In the genomic region with DNA sequence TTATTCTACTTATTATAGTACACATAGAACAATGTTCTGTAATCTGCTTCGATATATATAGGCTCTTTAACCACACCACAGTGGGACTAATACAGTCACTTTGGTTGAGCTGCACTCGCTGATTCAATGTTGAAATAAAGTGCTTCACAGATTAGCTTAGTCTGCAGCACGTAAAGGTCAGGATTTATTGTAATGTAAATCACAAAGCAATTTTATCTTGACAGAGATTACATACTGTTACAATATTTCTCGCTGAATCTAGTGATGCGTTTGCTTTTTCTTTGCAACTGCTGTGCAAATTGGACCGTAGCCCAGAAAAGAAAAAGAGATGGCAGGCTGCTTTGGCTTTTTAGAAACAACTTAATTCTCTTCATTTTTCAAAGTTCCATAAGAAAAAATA, we compare ENCODE assay signal across 17 cellular contexts. TPM values are rescaled to one million over a fixed set of nuclear protein-coding genes. Genes with fewer than 3 reads are reported as not detected.
DNase-seq lines count a peak whose midpoint lies in the region; ATAC-seq, FAIRE-seq and TF ChIP-seq lines count a peak whose summit lies in the region.
"Had no signal": no experiment of that assay in that cellular context is flagged by ENCODE, and none has a peak within 500 bp of the region (broad histone marks: within the 10 kb centered on the region; RNA-seq: fewer than 3 reads in every experiment).

No MANE protein-coding gene starts in this region.

- H3K9me3 ChIP-seq in K562 (replicated peaks; ENCODE audit: control insufficient read depth, insufficient read depth, low read depth, low read length), result no peaks in the 10 kb centered on the region
- H3K9me3 ChIP-seq: MG63, vagina had no signal

- no peak overlapping the region for H2AFZ ChIP-seq in K562 (ENCODE audit: low read depth, low read length)

- H3K79me2 ChIP-seq in K562 (ENCODE audit: control insufficient read depth, insufficient read depth, low read length), result no peaks in the 10 kb centered on the region

- no peak for TF ChIP-seq CTCF in K562 (IDR thresholded peaks at IDR 0.05 in 2 of 3, conservative IDR thresholded peaks at IDR 0.05 in 1 of 3; ENCODE audit: insufficient read depth in 2 of 3, low read depth in 1 of 3, low read length in 3 of 3)

- ATAC-seq in K562, result no peak
- no peak for ATAC-seq in activated T-cell treated with anti-CD3 and anti-CD28 coated beads, Interleukin-2, amount 50 U/mL, for 4 hours
- ATAC-seq: left cardiac atrium had no signal

- TF ChIP-seq RAD21 in K562 (CRISPR knock-in tag; conservative IDR thresholded peaks at IDR 0.05 in 1 of 2, IDR thresholded peaks at IDR 0.05 in 1 of 2), result no peak

- POLR2A ChIA-PET in K562 (lab: Yijun Ruan, JAX), result interaction anchor here (1.2 to 1.8 kb wide), 2 partner anchors 11 to 27 kb away, joined by 3 to 6 read pairs; no protein-coding TSS in a partner anchor

- no peak overlapping the region for H3K9ac ChIP-seq in K562 (ENCODE audit: insufficient read depth in 1 of 2, low read depth in 2 of 2, low read length in 2 of 2)

- CTCF ChIA-PET in K562 (lab: Yijun Ruan, JAX; ENCODE audit: low intra/inter-chr PET ratio), result no interaction called here

- H3K27me3 Mint-ChIP-seq in activated T-cell treated with anti-CD3 and anti-CD28 coated beads, Interleukin-2, amount 50 U/mL, for 4 hours (ENCODE audit: low read depth), result peaks cover 9% of the 10 kb centered on the region

- H3K27ac ChIP-seq in K562 (ENCODE audit: extremely low read depth, low read depth, low read length), result no peak overlapping the region
- H3K27ac ChIP-seq: vagina had no signal

- WGBS in K562 (ENCODE audit: insufficient coverage, low coverage, missing lambda C conversion rate), result under 1% methylated on average over 6 of the region's 6 CpGs

- DNase-seq in H54 (ENCODE audit: insufficient read length, low spot score) (no peak), NCI-H446 (lab: John Stamatoyannopoulos, UW) (peak; percentile 60 to 62), K562 (ENCODE audit: extremely low read depth in 1 of 4, low spot score in 3 of 4) (no peak), myocyte (ENCODE audit: low read depth) (peak; percentile 16), AML-193 (lab: John Stamatoyannopoulos, UW) (no peak), OCI-M2 (lab: John Stamatoyannopoulos, UW; ENCODE audit: unreplicated experiment) (no peak)
- no peak for DNase-seq in activated T-cell treated with anti-CD3 and anti-CD28 coated beads, Interleukin-2, amount 50 U/mL, for 4 hours
- DNase-seq in activated naive CD4-positive, alpha-beta T cell treated with anti-CD3 and anti-CD28 coated beads, Interleukin-2, amount 50 U/mL, for 16 hours, result no peak
- DNase-seq: activated CD4-positive, alpha-beta T cell treated with anti-CD3 and anti-CD28 coated beads, Interleukin-2, amount 50 U/mL, for 4 hours; effector CD8-positive, alpha-beta T cell; left cardiac atrium; MG63; NCI-H2171 treated with DMSO at 0.1 percent for 48 hours; occipital lobe; T-helper 1 cell had no signal

- H3K9me1 ChIP-seq in K562 (ENCODE audit: control insufficient read depth, insufficient read depth, low read length), result no peaks in the 10 kb centered on the region

- H3K4me1 Mint-ChIP-seq in activated T-cell treated with anti-CD3 and anti-CD28 coated beads, Interleukin-2, amount 50 U/mL, for 4 hours (ENCODE audit: low read depth), result no peaks in the 10 kb centered on the region
- H3K4me1 Mint-ChIP-seq: activated naive CD4-positive, alpha-beta T cell treated with anti-CD3 and anti-CD28 coated beads, Interleukin-2, amount 50 U/mL, for 24 hours had no signal

- FAIRE-seq in H54 (lab: Jason Lieb, UNC) (peak; percentile 23), K562 (lab: Jason Lieb, UNC) (peak; percentile 72)

- no peaks in the 10 kb centered on the region for H3K36me3 Mint-ChIP-seq in activated T-cell treated with anti-CD3 and anti-CD28 coated beads, Interleukin-2, amount 50 U/mL, for 4 hours (ENCODE audit: insufficient read depth)
- H3K36me3 Mint-ChIP-seq: activated naive CD4-positive, alpha-beta T cell treated with anti-CD3 and anti-CD28 coated beads, Interleukin-2, amount 50 U/mL, for 24 hours had no signal

- no peak overlapping the region for H3K4me3 Mint-ChIP-seq in activated T-cell treated with anti-CD3 and anti-CD28 coated beads, Interleukin-2, amount 50 U/mL, for 4 hours
- H3K4me3 Mint-ChIP-seq: activated naive CD4-positive, alpha-beta T cell treated with anti-CD3 and anti-CD28 coated beads, Interleukin-2, amount 50 U/mL, for 24 hours had no signal

- intact Hi-C loops in K562 (cut with micrococcal nuclease), result no loop called here

- TF ChIP-seq POLR2A in H54 (IDR thresholded peaks at IDR 0.05; ENCODE audit: low read depth, low read length) (no peak), K562 (conservative IDR thresholded peaks at IDR 0.05) (no peak)

- no peak overlapping the region for H3K4me3 ChIP-seq in K562
- H3K4me3 ChIP-seq: MG63, vagina had no signal

- H3K27me3 ChIP-seq in K562 (ENCODE audit: control insufficient read depth in 2 of 2, insufficient read depth in 2 of 2, low read length in 2 of 2), result no peaks in the 10 kb centered on the region
- H3K27me3 ChIP-seq: vagina had no signal

- in situ Hi-C loops in K562 (cut with MboI), result no loop called here

- no peak overlapping the region for H3K4me2 ChIP-seq in K562 (ENCODE audit: insufficient read depth, low read length)

- no TSS peak for BruUV-seq in K562 (replicated peaks; lab: Mats Ljungman, UMichigan)

- no peaks in the 10 kb centered on the region for H4K20me1 ChIP-seq in K562 (replicated peaks; ENCODE audit: control insufficient read depth, insufficient read depth, low read length)

- peaks cover 4% of the 10 kb centered on the region for H3K9me3 Mint-ChIP-seq in activated T-cell treated with anti-CD3 and anti-CD28 coated beads, Interleukin-2, amount 50 U/mL, for 4 hours

- H3K4me1 ChIP-seq in K562 (replicated peaks in 1 of 2; ENCODE audit: control insufficient read depth in 2 of 2, insufficient read depth in 2 of 2, low read length in 2 of 2), result no peaks in the 10 kb centered on the region
- H3K4me1 ChIP-seq: vagina had no signal

- TF ChIP-seq EP300 in K562 (IDR thresholded peaks at IDR 0.05; ENCODE audit: low read length), result no peak

- H3K36me3 ChIP-seq in K562 (ENCODE audit: control insufficient read depth, insufficient read depth, low read length), result no peaks in the 10 kb centered on the region
- H3K36me3 ChIP-seq: MG63, vagina had no signal

TF ChIP-seq in K562, 482 proteins besides CTCF, POLR2A, EP300 and RAD21:
- TF ChIP-seq ZNF695 (CRISPR knock-in tag; IDR thresholded peaks at IDR 0.05), result no peak
- no peak for TF ChIP-seq NCOA2 (IDR thresholded peaks at IDR 0.05; ENCODE audit: partially characterized antibody in 2 of 2)
- no peak for TF ChIP-seq THRAP3 (IDR thresholded peaks at IDR 0.05; ENCODE audit: borderline replicate concordance)
- TF ChIP-seq NFE2 (IDR thresholded peaks at IDR 0.05; ENCODE audit: low read depth), result no peak
- no peak for TF ChIP-seq ELF2 (CRISPR knock-in tag; IDR thresholded peaks at IDR 0.05)
- TF ChIP-seq, protein P1, sequence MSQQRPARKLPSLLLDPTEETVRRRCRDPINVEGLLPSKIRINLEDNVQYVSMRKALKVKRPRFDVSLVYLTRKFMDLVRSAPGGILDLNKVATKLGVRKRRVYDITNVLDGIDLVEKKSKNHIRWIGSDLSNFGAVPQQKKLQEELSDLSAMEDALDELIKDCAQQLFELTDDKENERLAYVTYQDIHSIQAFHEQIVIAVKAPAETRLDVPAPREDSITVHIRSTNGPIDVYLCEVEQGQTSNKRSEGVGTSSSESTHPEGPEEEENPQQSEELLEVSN (IDR thresholded peaks at IDR 0.05; ENCODE audit: borderline replicate concordance in 1 of 2, extremely low read depth in 1 of 2, insufficient read depth in 1 of 2, insufficient read length in 1 of 2, low read depth in 1 of 2, low read length in 1 of 2, poor library complexity in 1 of 2, severe bottlenecking in 1 of 2), result no peak
- TF ChIP-seq DNMT1 (IDR thresholded peaks at IDR 0.05), result no peak

RNA-seq across cellular contexts. Expression of a gene that starts 52.9 kb away (rescaled TPM):
- total RNA-seq in K562 (2011; cell fraction: chromatin; rRNA removed; ENCODE audit: low replicate concordance), result 6.3 and 30.9 TPM in 2 replicates
- 2.3 and 5.0 TPM in 2 replicates for total RNA-seq in K562 (2011; cell fraction: nucleolus; rRNA removed)
- total RNA-seq in K562 (2011; cell fraction: nucleoplasm; rRNA removed), result 11.4 and 21.7 TPM in 2 replicates
- total RNA-seq in K562 (2014; rRNA removed) (41.6 and 57.3 TPM in 2 replicates), K562 (2014; rRNA removed; fragmentation: Illumina TruSeq; extraction: Trizol) (99.4 and 121 TPM in 2 replicates), K562 (2015; rRNA removed; fragmentation: Illumina TruSeq; extraction: Trizol) (74.5 and 82.4 TPM in 2 replicates), K562 (2021) (42.8 and 43.3 TPM in 2 replicates), myocyte (4.9 and 14.0 TPM in 2 replicates)
- polyA plus RNA-seq in K562 (2011; rRNA removed) (38.4 and 63.2 TPM in 2 replicates), K562 (2014; fragmentation: Illumina TruSeq; extraction: Trizol) (77.6 and 87.4 TPM in 2 replicates), K562 (2014; fragmentation: Nextera tagmentation; extraction: Ambion mirVana) (10 to 100 TPM; 80.5 to 91.3 TPM), K562 (2014; rRNA removed) (109 and 113 TPM in 2 replicates)
- polyA plus RNA-seq in K562 (2011; cell fraction: cytosol; rRNA removed), result 1.1 and 6.2 TPM in 2 replicates
- 6.0 and 10.5 TPM in 2 replicates for polyA plus RNA-seq in K562 (2011; cell fraction: nucleus; rRNA removed)
- polyA plus RNA-seq in K562 (2012), result 46.4 and 76.7 TPM in 2 replicates
- 11.1 and 15.7 TPM in 2 replicates for polyA minus RNA-seq in K562 (2011; rRNA and poly(A)+ RNA removed)
- 5.7 and 9.1 TPM in 2 replicates for polyA minus RNA-seq in K562 (2011; cell fraction: cytosol; rRNA and poly(A)+ RNA removed)
- polyA minus RNA-seq in K562 (2011; cell fraction: nucleus; rRNA and poly(A)+ RNA removed), result 11.0 and 27.2 TPM in 2 replicates
- polyA plus RNA-seq in myocyte (2012), result 17.2 TPM
- total RNA-seq in activated T-cell treated with anti-CD3 and anti-CD28 coated beads, Interleukin-2, amount 50 U/mL, for 4 hours, result 10 to 100 TPM; 28.4 to 33.6 (median 32.4) TPM

Comparison
In these comparisons a context has a peak if more than half of its experiments do, and no peak if none do; other contexts are left out.
1. DNase-seq: peak in NCI-H446 (2 of 2) and myocyte (single experiment); none in H54 (single experiment), K562 (0 of 4), activated T-cell treated with anti-CD3 and anti-CD28 coated beads, Interleukin-2, amount 50 U/mL, for 4 hours (single experiment), AML-193 (0 of 2), OCI-M2 (single experiment) and activated naive CD4-positive, alpha-beta T cell treated with anti-CD3 and anti-CD28 coated beads, Interleukin-2, amount 50 U/mL, for 16 hours (single experiment).